24 cellular contexts compared by ENCODE assay signal in genomic region chr4:140904904-140905303, GRCh38.
"Had no signal": no experiment of that assay in that cellular context is flagged by ENCODE, and none has a peak within 500 bp of the region (broad histone marks: within the 10 kb centered on the region; RNA-seq: fewer than 3 reads in every experiment).

No MANE protein-coding gene starts in this region.

- H3K36me3 ChIP-seq: brain microvascular endothelial cell, gastrocnemius medialis had no signal

- H3K4me1 ChIP-seq: foreskin keratinocyte, gastrocnemius medialis had no signal

- H3K27ac ChIP-seq: brain microvascular endothelial cell, coronary artery, dorsolateral prefrontal cortex, foreskin keratinocyte, gastrocnemius medialis had no signal

- DNase-seq: activated CD4-positive, alpha-beta T cell treated with anti-CD3 and anti-CD28 coated beads for 48 hours; activated CD4-positive, alpha-beta T cell treated with anti-CD3 and anti-CD28 coated beads, Interleukin-2, amount 50 U/mL, for 1 hour; activated CD4-positive, alpha-beta T cell treated with anti-CD3 and anti-CD28 coated beads, Interleukin-2, amount 50 U/mL, for 48 hours; activated CD4-positive, CD25-positive, alpha-beta regulatory T cell; activated CD4-positive, CD25-positive, alpha-beta regulatory T cell treated with anti-CD3 and anti-CD28 coated beads, Interleukin-2, amount 50 U/mL, for 72 hours; activated CD8-positive, alpha-beta memory T cell treated with anti-CD3 and anti-CD28 coated beads for 24 hours; activated CD8-positive, alpha-beta T cell treated with anti-CD3 and anti-CD28 coated beads for 36 hours; activated effector memory CD4-positive, alpha-beta T cell treated with Interleukin-2 at 50 U/mL for 16 hours; activated gamma-delta T cell treated with Interleukin-2 at 50 U/mL for 16 hours; activated naive CD4-positive, alpha-beta T cell treated with anti-CD3 and anti-CD28 coated beads, Interleukin-2, amount 50 U/mL, for 16 hours; activated naive CD4-positive, alpha-beta T cell treated with Interleukin-2 at 50 U/mL for 16 hours; activated T-cell treated with anti-CD3 and anti-CD28 coated beads, Interleukin-2, amount 50 U/mL, for 4 hours; amniotic stem cell; brain microvascular endothelial cell; effector memory CD4-positive, alpha-beta T cell; endodermal cell; foreskin keratinocyte; gastrocnemius medialis; glutamatergic neuron; T-helper 2 cell had no signal

- H3K9me3 ChIP-seq: gastrocnemius medialis had no signal

- ATAC-seq: activated CD8-positive, alpha-beta T cell treated with anti-CD3 and anti-CD28 coated beads for 36 hours; activated T-cell treated with anti-CD3 and anti-CD28 coated beads, Interleukin-2, amount 50 U/mL, for 4 hours; activated T-helper 17 cell treated with anti-CD3 and anti-CD28 coated beads, Interleukin-2, amount 50 U/mL, for 72 hours; esophagus mucosa; foreskin keratinocyte; gastrocnemius medialis had no signal

- H3K27me3 ChIP-seq: brain microvascular endothelial cell, dorsolateral prefrontal cortex, gastrocnemius medialis had no signal

- H3K4me3 ChIP-seq: coronary artery, dorsolateral prefrontal cortex, gastrocnemius medialis had no signal
